ENCODE assay signal across 8 cellular contexts in genomic region chr11:2166091-2166851, GRCh38. TPM values are rescaled to one million over a fixed set of nuclear protein-coding genes. Genes with fewer than 3 reads are reported as not detected.
DNase-seq lines count a peak whose midpoint lies in the region; ATAC-seq and TF ChIP-seq lines count a peak whose summit lies in the region.

No MANE protein-coding gene starts in this region.

- H3K36me3 ChIP-seq in BJ (ENCODE audit: control insufficient read depth, insufficient read depth, low read length) (no peaks in the 10 kb centered on the region), left ventricle myocardium inferior (no peaks in the 10 kb centered on the region)

- H3K4me3 ChIP-seq in BJ (ENCODE audit: low read depth, low read length) (no peak overlapping the region), NB4 (ENCODE audit: low read depth, low read length) (no peak overlapping the region), left ventricle myocardium inferior (peak overlapping the region; percentile 55)

- peaks cover 13% of the 10 kb centered on the region for H3K4me1 ChIP-seq in left ventricle myocardium inferior

- H3K27me3 ChIP-seq in BJ (ENCODE audit: control insufficient read depth, insufficient read depth, low read length) (no peaks in the 10 kb centered on the region), left ventricle myocardium inferior (ENCODE audit: low read depth) (peaks cover 93% of the 10 kb centered on the region)

- intact Hi-C loops in left ventricle myocardium inferior (cut with micrococcal nuclease), result no loop called here

- ATAC-seq in GM21515 (IDR thresholded peaks at IDR 0.05; ENCODE audit: unreplicated experiment) (no peak), GM21528 (IDR thresholded peaks at IDR 0.05; ENCODE audit: low FRiP score, unreplicated experiment) (no peak)

- DNase-seq in BJ (ENCODE audit: low read depth), result no peak
- peak; percentile 37 for DNase-seq in NB4 (ENCODE audit: low read depth)
- DNase-seq in activated effector memory CD4-positive, alpha-beta T cell treated with Interleukin-2 at 50 U/mL for 16 hours, result peak; percentile 7
- DNase-seq in left ventricle myocardium inferior, result no peak
- DNase-seq in stimulated activated CD4-positive, alpha-beta T cell treated with anti-CD3 and anti-CD28 coated beads, Interleukin-4, amount 100 ng/mL, for 24 hours, result peak; percentile 45
- DNase-seq in UCSD-AML1 (lab: John Stamatoyannopoulos, UW; ENCODE audit: unreplicated experiment), result no peak

- POLR2A ChIA-PET in BJ (lab: Charles Lee), result no interaction called here

- no peak for TF ChIP-seq POLR2A in NB4 (IDR thresholded peaks at IDR 0.05; ENCODE audit: extremely low read depth, insufficient read length)

- CTCF ChIA-PET in BJ (lab: Yijun Ruan, JAX), result interaction anchor here (0.7 to 1.3 kb wide), 6 partner anchors 10 to 591 kb away, joined by 3 to 4 read pairs (median 3); no protein-coding TSS in a partner anchor

- TF ChIP-seq CTCF in BJ (IDR thresholded peaks at IDR 0.05; ENCODE audit: insufficient read depth, low read depth, low read length) (peak; percentile 55), NB4 (IDR thresholded peaks at IDR 0.05; ENCODE audit: low read depth, low read length) (peak; percentile 30), left ventricle myocardium inferior (IDR thresholded peaks at IDR 0.05; ENCODE audit: borderline replicate concordance) (peak; percentile 71)

- H3K9me3 ChIP-seq in left ventricle myocardium inferior (replicated peaks), result no peaks in the 10 kb centered on the region

- no peak overlapping the region for H3K27ac ChIP-seq in left ventricle myocardium inferior (replicated peaks)

RNA-seq across cellular contexts. Expression of gene INS, which starts 5.3 kb away (rescaled TPM):
- not detected in 2 replicates for polyA plus RNA-seq in BJ (2011; rRNA removed)
- polyA minus RNA-seq in BJ (2011; rRNA and poly(A)+ RNA removed), result not detected in 2 replicates
- total RNA-seq in left ventricle myocardium inferior, result not detected

RNA-seq across cellular contexts. Expression of gene TH, which starts 5.3 kb away (rescaled TPM):
- polyA plus RNA-seq in BJ (2011; rRNA removed), result not detected in 2 replicates
- polyA minus RNA-seq in BJ (2011; rRNA and poly(A)+ RNA removed), result not detected in 2 replicates
- not detected for total RNA-seq in left ventricle myocardium inferior

RNA-seq across cellular contexts. Expression of gene IGF2, which starts 27.1 kb away (rescaled TPM):
- polyA plus RNA-seq in BJ (2011; rRNA removed), result 20.3 and 20.4 TPM in 2 replicates
- polyA minus RNA-seq in BJ (2011; rRNA and poly(A)+ RNA removed), result 32.1 and 98.2 TPM in 2 replicates
- total RNA-seq in left ventricle myocardium inferior, result 75.0 TPM

Comparison
In these comparisons a context has a peak if more than half of its experiments do, and no peak if none do; other contexts are left out.
1. DNase-seq: peak in NB4 (single experiment), activated effector memory CD4-positive, alpha-beta T cell treated with Interleukin-2 at 50 U/mL for 16 hours (single experiment) and stimulated activated CD4-positive, alpha-beta T cell treated with anti-CD3 and anti-CD28 coated beads, Interleukin-4, amount 100 ng/mL, for 24 hours (single experiment); none in BJ (single experiment), left ventricle myocardium inferior (single experiment) and UCSD-AML1 (single experiment).
2. Peak in every context shown above with its lines, with median percentiles within 50 percentile points of each other: CTCF ChIP-seq.